In genomic region chr17:60421273-60422161, GRCh38 we compare ENCODE assay signal across 8 cellular contexts. TPM values are rescaled to one million over a fixed set of nuclear protein-coding genes. Genes with fewer than 3 reads are reported as not detected.
DNase-seq lines count a peak whose midpoint lies in the region; ATAC-seq, FAIRE-seq and TF ChIP-seq lines count a peak whose summit lies in the region.

No MANE protein-coding gene starts in this region.

- H3K4me3 ChIP-seq in AG04450 (ENCODE audit: low read depth, low read length) (peak overlapping the region; percentile 57), Panc1 (ENCODE audit: low read depth in 2 of 2, low read length in 2 of 2) (peak overlapping the region; percentile 35 to 40), neuronal stem cell (ENCODE audit: low read length in 2 of 2) (peak overlapping the region; percentile 34 to 81), stomach smooth muscle (ENCODE audit: low read length in 2 of 2) (peak overlapping the region; percentile 63 to 74)

- peak overlapping the region; percentile 84 for H3K14ac ChIP-seq in neuronal stem cell (ENCODE audit: low read length)

- H3K9me3 ChIP-seq in AG04450 (ENCODE audit: control insufficient read depth, insufficient read depth, low read length) (no peaks in the 10 kb centered on the region; the same call in 1 of the 2 replicates), Panc1 (ENCODE audit: control insufficient read depth, insufficient read depth, low read depth, low read length) (no peaks in the 10 kb centered on the region), neuronal stem cell (replicated peaks in 1 of 2; ENCODE audit: control insufficient read depth in 2 of 2, insufficient read depth in 1 of 2, low read depth in 1 of 2, low read length in 2 of 2) (no peaks in the 10 kb centered on the region), stomach smooth muscle (ENCODE audit: control insufficient read depth in 2 of 2, low read length in 2 of 2) (no peaks in the 10 kb centered on the region)

- in situ Hi-C loops in Panc1 (cut with HindIII; ENCODE audit: low pct_unique_long_range_greater_than_20kb, low sequenced_read_pairs), result no loop called here

- peak overlapping the region; percentile 72 for H2BK120ac ChIP-seq in neuronal stem cell (ENCODE audit: low read depth, low read length)

- H4K8ac ChIP-seq in neuronal stem cell (ENCODE audit: low read depth, low read length), result peak overlapping the region; percentile 82

- H2BK12ac ChIP-seq in neuronal stem cell (ENCODE audit: low read length), result peak overlapping the region; percentile 97

- CTCF ChIA-PET in AG04450 (lab: Charles Lee), result interaction anchor here (0.6 to 0.9 kb wide), 8 partner anchors 8 to 259 kb away, joined by 3 to 8 read pairs (median 4); no protein-coding TSS in a partner anchor
- CTCF ChIA-PET in Panc1 (lab: Charles Lee), result interaction anchor here (0.6 kb wide), 1 partner anchor 219 kb away, joined by 6 read pairs; no protein-coding TSS in a partner anchor

- H3K27ac ChIP-seq in AG04450 (ENCODE audit: low read depth, low read length) (no peak overlapping the region), Panc1 (ENCODE audit: low read length) (peak overlapping the region; percentile 48; the same call in 1 of the 2 replicates), neuronal stem cell (replicated peaks; ENCODE audit: low read length) (peak overlapping the region; percentile 73), stomach smooth muscle (ENCODE audit: low read length) (no peak overlapping the region)

- H3K27me3 ChIP-seq in AG04450 (ENCODE audit: control insufficient read depth, insufficient read depth, low read length) (no peaks in the 10 kb centered on the region), Panc1 (ENCODE audit: control insufficient read depth, insufficient read depth, low read length) (no peaks in the 10 kb centered on the region), neuronal stem cell (ENCODE audit: control insufficient read depth in 3 of 3, insufficient read depth in 3 of 3, low read depth in 1 of 3, low read length in 3 of 3) (peaks cover 0 to 5% (median 2%) of the 10 kb centered on the region in 3 experiments), stomach smooth muscle (ENCODE audit: control insufficient read depth in 1 of 2, insufficient read depth in 2 of 2, low read length in 2 of 2) (no peaks in the 10 kb centered on the region)

- peaks cover 3% of the 10 kb centered on the region; the same call in 1 of the 2 replicates for H3K4me1 ChIP-seq in Panc1 (ENCODE audit: control insufficient read depth, insufficient read depth, low read length)
- H3K4me1 ChIP-seq in neuronal stem cell (ENCODE audit: control insufficient read depth in 2 of 2, insufficient read depth in 1 of 2, low read depth in 1 of 2, low read length in 2 of 2), result peaks cover 3 to 5% of the 10 kb centered on the region in 2 donors
- peaks cover 3% of the 10 kb centered on the region for H3K4me1 ChIP-seq in stomach smooth muscle (ENCODE audit: control insufficient read depth, insufficient read depth, low read length)

- H3K18ac ChIP-seq in neuronal stem cell (ENCODE audit: low read length), result peak overlapping the region; percentile 97

- DNase-seq in AG04450 (ENCODE audit: low read depth, low spot score) (no peak), Panc1 (ENCODE audit: low read depth, low spot score) (peak; percentile 12), activated gamma-delta T cell treated with Interleukin-2 at 50 U/mL for 16 hours (peak; percentile 73), frontal cortex (ENCODE audit: low spot score in 2 of 2) (peak; percentile 68 to 79), neuronal stem cell (ENCODE audit: low spot score) (peak; percentile 68)

- no TSS peak for BruUV-seq in Panc1 (replicated peaks; lab: Mats Ljungman, UMichigan)

- intact Hi-C loops in Panc1 (cut with micrococcal nuclease; ENCODE audit: unreplicated experiment), result loop anchor here (10.0 kb wide), 1 partner anchor 317 kb away; no protein-coding TSS in a partner anchor

- TF ChIP-seq CTCF in AG04450 (IDR thresholded peaks at IDR 0.05; ENCODE audit: low read depth, low read length), result peak; percentile 81
- peak; percentile 97 for TF ChIP-seq CTCF in Panc1 (IDR thresholded peaks at IDR 0.05)

- H3K23ac ChIP-seq in neuronal stem cell (ENCODE audit: low read depth, low read length, poor library complexity), result peak overlapping the region; percentile 73

- no peak for FAIRE-seq in frontal cortex (lab: Jason Lieb, UNC)

- POLR2A ChIA-PET in AG04450 (lab: Yijun Ruan, JAX), result no interaction called here
- POLR2A ChIA-PET in Panc1 (lab: Charles Lee), result no interaction called here

- H3K9ac ChIP-seq in neuronal stem cell (ENCODE audit: low read depth, low read length, poor library complexity) (peak overlapping the region; percentile 70), stomach smooth muscle (ENCODE audit: low read length in 2 of 2) (peak overlapping the region; percentile 60)

- H2AFZ ChIP-seq in neuronal stem cell (ENCODE audit: low read length), result peak overlapping the region; percentile 91

- H4K91ac ChIP-seq in neuronal stem cell (ENCODE audit: low read depth, low read length, poor library complexity), result peak overlapping the region; percentile 72

- no CpG with 5 or more reads among the region's 66 CpGs for WGBS in neuronal stem cell (ENCODE audit: extremely low coverage in 2 of 2, insufficient read length in 2 of 2, insufficient replicate concordance in 1 of 2), 2 donors

- ATAC-seq in GM18907 (IDR thresholded peaks at IDR 0.05; ENCODE audit: unreplicated experiment), result peak; percentile 87
- peak; percentile 87 for ATAC-seq in HG03159 (IDR thresholded peaks at IDR 0.05; ENCODE audit: unreplicated experiment)
- peak; percentile 98 for ATAC-seq in Panc1

- H3K79me1 ChIP-seq in neuronal stem cell (ENCODE audit: low read depth, low read length), result no peaks in the 10 kb centered on the region

- H2BK15ac ChIP-seq in neuronal stem cell (ENCODE audit: low read length), result peak overlapping the region; percentile 98

- H3K36me3 ChIP-seq in Panc1 (ENCODE audit: control insufficient read depth, insufficient read depth, low read length) (no peaks in the 10 kb centered on the region), neuronal stem cell (replicated peaks in 1 of 2; ENCODE audit: control insufficient read depth in 2 of 2, insufficient read depth in 2 of 2, low read length in 2 of 2) (no peaks in the 10 kb centered on the region), stomach smooth muscle (ENCODE audit: control insufficient read depth in 2 of 2, insufficient read depth in 2 of 2, low read length in 2 of 2) (no peaks in the 10 kb centered on the region)

- no peak overlapping the region for H3K4ac ChIP-seq in neuronal stem cell (ENCODE audit: low read length)

- peak overlapping the region; percentile 52 for H2AK5ac ChIP-seq in neuronal stem cell (ENCODE audit: low read depth, low read length)

- peak overlapping the region; percentile 83 for H3K4me2 ChIP-seq in neuronal stem cell (ENCODE audit: insufficient read depth, low read length, poor library complexity, severe bottlenecking)

- H2BK5ac ChIP-seq in neuronal stem cell (ENCODE audit: low read length), result peak overlapping the region; percentile 53

RNA-seq across cellular contexts. Expression of gene CHCT1, which starts 0.8 kb away (rescaled TPM):
- polyA plus RNA-seq in AG04450 (2011; rRNA removed), result not detected in 2 replicates
- not detected in 2 replicates for polyA minus RNA-seq in AG04450 (2011; rRNA and poly(A)+ RNA removed)
- total RNA-seq in Panc1 (2021; ENCODE audit: unreplicated experiment) (not detected), frontal cortex (not detected)
- polyA plus RNA-seq in Panc1 (2012; ENCODE audit: insufficient read length), result not detected
- polyA plus RNA-seq in neuronal stem cell (2013, experiment 1 of 2), result 0.17 TPM
- 0.25 TPM for polyA plus RNA-seq in neuronal stem cell (2013, experiment 2 of 2)

RNA-seq across cellular contexts. Expression of gene USP32, which starts 29.6 kb away (rescaled TPM):
- 40.7 and 42.6 TPM in 2 replicates for polyA plus RNA-seq in AG04450 (2011; rRNA removed)
- 43.6 and 60.7 TPM in 2 replicates for polyA minus RNA-seq in AG04450 (2011; rRNA and poly(A)+ RNA removed)
- 45.5 TPM for total RNA-seq in Panc1 (2021; ENCODE audit: unreplicated experiment)
- polyA plus RNA-seq in Panc1 (2012; ENCODE audit: insufficient read length), result 22.8 TPM
- 91.7 TPM for total RNA-seq in frontal cortex
- polyA plus RNA-seq in neuronal stem cell (2013, experiment 1 of 2), result 23.3 TPM
- 23.5 TPM for polyA plus RNA-seq in neuronal stem cell (2013, experiment 2 of 2)

Comparison
In these comparisons a context has a peak if more than half of its experiments do, and no peak if none do; other contexts are left out.
1. H3K27ac ChIP-seq: peak in Panc1 (single experiment) and neuronal stem cell (single experiment); none in AG04450 (single experiment) and stomach smooth muscle (single experiment).
2. Peak in every context shown above with its lines, with median percentiles within 50 percentile points of each other: H3K4me3 ChIP-seq and ATAC-seq.